ENCODE assay signal across 8 cellular contexts in genomic region chr15:44728576-44729393, GRCh38. TPM values are rescaled to one million over a fixed set of nuclear protein-coding genes. Genes with fewer than 3 reads are reported as not detected.
DNase-seq lines count a peak whose midpoint lies in the region; ATAC-seq, FAIRE-seq and TF ChIP-seq lines count a peak whose summit lies in the region.

No MANE protein-coding gene starts in this region.

- H3K4me1 ChIP-seq in DND-41 (ENCODE audit: insufficient read depth, low read length) (peaks cover 60% of the 10 kb centered on the region), GM23248 (ENCODE audit: insufficient read depth) (peaks cover 34% of the 10 kb centered on the region), Karpas-422 (ENCODE audit: low read length) (peaks cover 57% of the 10 kb centered on the region), esophagus squamous epithelium (peaks cover 15 to 69% (median 42%) of the 10 kb centered on the region in 3 donors), muscle layer of duodenum (ENCODE audit: control insufficient read depth in 1 of 2, insufficient read depth in 2 of 2, low read length in 2 of 2) (peaks cover 9 to 18% of the 10 kb centered on the region in 2 donors)

- ATAC-seq in DND-41 (ENCODE audit: insufficient read depth, low read depth) = peak; percentile 86

- H3K4me3 ChIP-seq in DND-41 (ENCODE audit: low read depth in 1 of 2, low read length in 2 of 2) (peak overlapping the region; percentile 61 to 77), GM23248 (peak overlapping the region; percentile 96), Karpas-422 (ENCODE audit: low read length) (peak overlapping the region; percentile 84), esophagus squamous epithelium (peak overlapping the region; percentile 55 to 95 (median 76)), muscle layer of duodenum (ENCODE audit: low read depth in 1 of 2, low read length in 2 of 2) (peak overlapping the region; percentile 87 to 91)

- H3K4me2 ChIP-seq in DND-41 (ENCODE audit: insufficient read depth, low read length) (peak overlapping the region; percentile 73), GM23248 (ENCODE audit: unreplicated experiment) (peak overlapping the region; percentile 86), Karpas-422 (ENCODE audit: low read depth, low read length, poor library complexity, severe bottlenecking) (peak overlapping the region; percentile 86)

- H3K36me3 ChIP-seq in DND-41 (ENCODE audit: insufficient read depth, low read length) (0 out of 2 replicates have a peak, but pooled peaks cover 7% of the 10 kb centered on the region), GM23248 (ENCODE audit: low read depth) (no peaks in the 10 kb centered on the region), Karpas-422 (ENCODE audit: insufficient read depth, low read length) (no peaks in the 10 kb centered on the region), esophagus squamous epithelium (peaks cover 0 to 14% (median 0%) of the 10 kb centered on the region in 3 donors), muscle layer of duodenum (ENCODE audit: control insufficient read depth in 1 of 2, insufficient read depth in 2 of 2, low read length in 2 of 2) (peaks cover 9 to 11% of the 10 kb centered on the region in 2 donors)

- H3K9ac ChIP-seq in DND-41 (ENCODE audit: low read depth, low read length) (peak overlapping the region; percentile 84), GM23248 (peak overlapping the region; percentile 87), Karpas-422 (ENCODE audit: low read length) (peak overlapping the region; percentile 89)

- H3K27me3 ChIP-seq in DND-41 (ENCODE audit: insufficient read depth, low read length, poor library complexity) (no peaks in the 10 kb centered on the region), GM23248 (replicated peaks; ENCODE audit: insufficient read depth) (no peaks in the 10 kb centered on the region), Karpas-422 (ENCODE audit: low read length) (no peaks in the 10 kb centered on the region), esophagus squamous epithelium (no peaks in the 10 kb centered on the region), muscle layer of duodenum (ENCODE audit: low read depth, low read length) (no peaks in the 10 kb centered on the region)

- peak overlapping the region; percentile 100 for H3K4me3 Mint-ChIP-seq in activated T-helper 1 cell treated with anti-CD3 and anti-CD28 coated beads, Interleukin-12 subunit alpha, Interleukin-12 subunit beta, Interleukin-2, Interleukin-4 antibody, amounts not matched to agents 30 ng/mL and 10 ng/mL and 1 ng/mL, durations not matched to agents 14 hours and 24 hours and 36 hours

- peak overlapping the region; percentile 91 for H3K27ac ChIP-seq in DND-41 (ENCODE audit: low read length)
- H3K27ac ChIP-seq in GM23248 = peak overlapping the region; percentile 95
- peak overlapping the region; percentile 99 for H3K27ac ChIP-seq in Karpas-422 (ENCODE audit: low read length)
- H3K27ac ChIP-seq in esophagus squamous epithelium = peak overlapping the region; percentile 94 to 100 (median 98)
- H3K27ac ChIP-seq in muscle layer of duodenum (ENCODE audit: low read length) = peak overlapping the region; percentile 99

- H4K20me1 ChIP-seq in DND-41 (ENCODE audit: insufficient read depth, low read length) (no peaks in the 10 kb centered on the region), GM23248 (ENCODE audit: insufficient read depth) (no peaks in the 10 kb centered on the region), Karpas-422 (ENCODE audit: insufficient read depth, low read depth, low read length) (no peaks in the 10 kb centered on the region)

- H3K9me3 ChIP-seq in DND-41 (ENCODE audit: insufficient read depth, low read length, severe bottlenecking) (no peaks in the 10 kb centered on the region), GM23248 (ENCODE audit: low read depth) (no peaks in the 10 kb centered on the region), Karpas-422 (ENCODE audit: low read length) (no peaks in the 10 kb centered on the region), esophagus squamous epithelium (no peaks in the 10 kb centered on the region), muscle layer of duodenum (ENCODE audit: control insufficient read depth in 1 of 2, low read length in 2 of 2) (no peaks in the 10 kb centered on the region)

- peaks cover 77% of the 10 kb centered on the region for H3K4me1 Mint-ChIP-seq in activated T-helper 1 cell treated with anti-CD3 and anti-CD28 coated beads, Interleukin-12 subunit alpha, Interleukin-12 subunit beta, Interleukin-2, Interleukin-4 antibody, amounts not matched to agents 30 ng/mL and 10 ng/mL and 1 ng/mL, durations not matched to agents 14 hours and 24 hours and 36 hours (ENCODE audit: low read depth)

- no peaks in the 10 kb centered on the region for H3K9me3 Mint-ChIP-seq in activated T-helper 1 cell treated with anti-CD3 and anti-CD28 coated beads, Interleukin-12 subunit alpha, Interleukin-12 subunit beta, Interleukin-2, Interleukin-4 antibody, amounts not matched to agents 30 ng/mL and 10 ng/mL and 1 ng/mL, durations not matched to agents 14 hours and 24 hours and 36 hours

- H3K9me2 ChIP-seq in GM23248 (ENCODE audit: insufficient read depth) (no peaks in the 10 kb centered on the region), Karpas-422 (replicated peaks; ENCODE audit: insufficient read depth, low read length) (no peaks in the 10 kb centered on the region)

- WGBS in GM23248 (ENCODE audit: low coverage in 1 of 2, low lambda C conversion rate in 2 of 2, missing lambda C conversion rate in 2 of 2), 2 experiments = 1 to 2% methylated on average over 34 to 35 of the region's 36 CpGs
- WGBS in esophagus squamous epithelium, 2 donors = 1 to 3% methylated on average over 18 to 24 of the region's 36 CpGs

- DNase-seq in DND-41 (peak; percentile 95), GM23248 (peak; percentile 97), Karpas-422 (peak; percentile 98), RCC 7860 (ENCODE audit: low spot score) (peak; percentile 97), esophagus squamous epithelium (lab: John Stamatoyannopoulos, UW) (peak; percentile 86)
- DNase-seq in activated T-helper 1 cell treated with anti-CD3 and anti-CD28 coated beads, Interleukin-12 subunit alpha, Interleukin-12 subunit beta, Interleukin-2, Interleukin-4 antibody, amounts not matched to agents 30 ng/mL and 10 ng/mL and 1 ng/mL, durations not matched to agents 14 hours and 24 hours and 36 hours (ENCODE audit: low spot score) = peak; percentile 96
- peak; percentile 84 for DNase-seq in stimulated activated CD8-positive, alpha-beta memory T cell treated with anti-CD3 and anti-CD28 coated beads, Interleukin-7, amount 100 ng/mL, for 24 hours (ENCODE audit: low read depth)

- no peak for TF ChIP-seq CTCF in DND-41 (IDR thresholded peaks at IDR 0.05; ENCODE audit: borderline replicate concordance, extremely low read depth, low read length, poor library complexity, severe bottlenecking)
- TF ChIP-seq CTCF in esophagus squamous epithelium (IDR thresholded peaks at IDR 0.05) = peak in 2 of 6 experiments; percentile 14 to 19

- peak; percentile 94 for FAIRE-seq in RCC 7860 (lab: Jason Lieb, UNC)

- intact Hi-C loops in activated T-helper 1 cell treated with anti-CD3 and anti-CD28 coated beads, Interleukin-12 subunit alpha, Interleukin-12 subunit beta, Interleukin-2, Interleukin-4 antibody, amounts not matched to agents 30 ng/mL and 10 ng/mL and 1 ng/mL, durations not matched to agents 14 hours and 24 hours and 36 hours (cut with micrococcal nuclease) = loop anchor here (1.0 to 5.0 kb wide), 8 partner anchors 9 to 901 kb away; partner anchors contain the start of genes CTDSPL2, EIF3J, SPG11 and WDR76
- intact Hi-C loops in esophagus squamous epithelium (cut with DNase I) = no loop called here

- in situ Hi-C loops in GM23248 (cut with MboI) = loop anchor here (25.0 kb wide), 1 partner anchor 141 kb away; no protein-coding TSS in a partner anchor

- H3K27ac Mint-ChIP-seq in activated T-helper 1 cell treated with anti-CD3 and anti-CD28 coated beads, Interleukin-12 subunit alpha, Interleukin-12 subunit beta, Interleukin-2, Interleukin-4 antibody, amounts not matched to agents 30 ng/mL and 10 ng/mL and 1 ng/mL, durations not matched to agents 14 hours and 24 hours and 36 hours = peak overlapping the region; percentile 99

- H2AFZ ChIP-seq in DND-41 (ENCODE audit: low read depth, low read length) (peak overlapping the region; percentile 90), GM23248 (peak overlapping the region; percentile 92), Karpas-422 (ENCODE audit: low read length) (peak overlapping the region; percentile 8; the same call in 1 of the 2 replicates)

- TF ChIP-seq POLR2A in esophagus squamous epithelium (IDR thresholded peaks at IDR 0.05) = peak in 2 of 4 donors; percentile 85 to 98

- H3K36me3 Mint-ChIP-seq in activated T-helper 1 cell treated with anti-CD3 and anti-CD28 coated beads, Interleukin-12 subunit alpha, Interleukin-12 subunit beta, Interleukin-2, Interleukin-4 antibody, amounts not matched to agents 30 ng/mL and 10 ng/mL and 1 ng/mL, durations not matched to agents 14 hours and 24 hours and 36 hours (ENCODE audit: low read depth) = peaks cover 29% of the 10 kb centered on the region

- H3K79me2 ChIP-seq in DND-41 (ENCODE audit: insufficient read depth, low read length) (peaks cover 18% of the 10 kb centered on the region), GM23248 (ENCODE audit: insufficient read depth) (peaks cover 14% of the 10 kb centered on the region), Karpas-422 (ENCODE audit: low read length) (peaks cover 20% of the 10 kb centered on the region)

- no peaks in the 10 kb centered on the region for H3K27me3 Mint-ChIP-seq in activated T-helper 1 cell treated with anti-CD3 and anti-CD28 coated beads, Interleukin-12 subunit alpha, Interleukin-12 subunit beta, Interleukin-2, Interleukin-4 antibody, amounts not matched to agents 30 ng/mL and 10 ng/mL and 1 ng/mL, durations not matched to agents 14 hours and 24 hours and 36 hours (ENCODE audit: insufficient read depth)

- H3F3A ChIP-seq in GM23248 (ENCODE audit: insufficient read depth) = peaks cover 32% of the 10 kb centered on the region

RNA-seq across cellular contexts. Expression of gene TRIM69, which starts 7.5 kb away (rescaled TPM):
- 9.2 and 9.7 TPM in 2 replicates for total RNA-seq in GM23248 (2014; rRNA removed; shearing (Covaris generic))
- 8.9 and 9.8 TPM in 2 replicates for polyA plus RNA-seq in GM23248 (2016; fragmentation: Nextera tagmentation; extraction: Ambion mirVana)
- 22.7 and 26.0 TPM in 2 replicates for total RNA-seq in Karpas-422 (2014; rRNA removed; shearing (Covaris generic); ENCODE audit: low replicate concordance)
- total RNA-seq in activated T-helper 1 cell treated with anti-CD3 and anti-CD28 coated beads, Interleukin-12 subunit alpha, Interleukin-12 subunit beta, Interleukin-2, Interleukin-4 antibody, amounts not matched to agents 30 ng/mL and 10 ng/mL and 1 ng/mL, durations not matched to agents 14 hours and 24 hours and 36 hours = 43.8 and 46.4 TPM in 2 replicates
- 10 to 100 TPM in 3 of 4 donors, 1 to 10 TPM in 1; 9.4 to 13.6 (median 11.1) TPM for total RNA-seq in esophagus squamous epithelium

RNA-seq across cellular contexts. Expression of gene B2M, which starts 17.5 kb away (rescaled TPM):
- total RNA-seq in GM23248 (2014; rRNA removed; shearing (Covaris generic)) = 1,965 and 2,442 TPM in 2 replicates
- polyA plus RNA-seq in GM23248 (2016; fragmentation: Nextera tagmentation; extraction: Ambion mirVana) = 3,590 and 3,619 TPM in 2 replicates
- total RNA-seq in Karpas-422 (2014; rRNA removed; shearing (Covaris generic); ENCODE audit: low replicate concordance) = 2,186 and 3,959 TPM in 2 replicates
- 4,313 and 4,559 TPM in 2 replicates for total RNA-seq in activated T-helper 1 cell treated with anti-CD3 and anti-CD28 coated beads, Interleukin-12 subunit alpha, Interleukin-12 subunit beta, Interleukin-2, Interleukin-4 antibody, amounts not matched to agents 30 ng/mL and 10 ng/mL and 1 ng/mL, durations not matched to agents 14 hours and 24 hours and 36 hours
- total RNA-seq in esophagus squamous epithelium = 1,000 to 10,000 TPM in 3 of 4 donors, 100 to 1,000 TPM in 1; 992 to 4,464 (median 1,820) TPM

RNA-seq across cellular contexts. Expression of gene PATL2, which starts 17.7 kb away (rescaled TPM):
- total RNA-seq in GM23248 (2014; rRNA removed; shearing (Covaris generic)) = not detected in 2 replicates
- 0.26 TPM in 1 of 2 replicates, not detected in the other for polyA plus RNA-seq in GM23248 (2016; fragmentation: Nextera tagmentation; extraction: Ambion mirVana)
- total RNA-seq in Karpas-422 (2014; rRNA removed; shearing (Covaris generic); ENCODE audit: low replicate concordance) = 1.0 and 5.0 TPM in 2 replicates
- total RNA-seq in activated T-helper 1 cell treated with anti-CD3 and anti-CD28 coated beads, Interleukin-12 subunit alpha, Interleukin-12 subunit beta, Interleukin-2, Interleukin-4 antibody, amounts not matched to agents 30 ng/mL and 10 ng/mL and 1 ng/mL, durations not matched to agents 14 hours and 24 hours and 36 hours = 11.1 and 11.5 TPM in 2 replicates
- 1 to 10 TPM in 1 of 4 donors, not detected in 3; 1.3 TPM for total RNA-seq in esophagus squamous epithelium

Comparison
In these comparisons a context has a peak if more than half of its experiments do, and no peak if none do; other contexts are left out.
1. Peak in every context shown above with its lines: DNase-seq, ATAC-seq, H3K4me3 ChIP-seq and H3K27ac ChIP-seq.
2. H2AFZ ChIP-seq: peak in every context shown above with its lines; median percentile 92 in GM23248; 90 in DND-41; 8 in Karpas-422.